Comparison of ENCODE assay signal across 8 cellular contexts in genomic region chr3:28606283-28606682, GRCh38.
"Had no signal": no experiment of that assay in that cellular context is flagged by ENCODE, and none has a peak within 500 bp of the region (broad histone marks: within the 10 kb centered on the region; RNA-seq: fewer than 3 reads in every experiment).

No MANE protein-coding gene starts in this region.

- H3K4me3 ChIP-seq: GM23248 had no signal

- H3K27ac Mint-ChIP-seq: IgD-negative memory B cell had no signal

- DNase-seq: GM23248, H7, HCEC 1CT, KBM-7 had no signal

- H3K36me3 Mint-ChIP-seq: IgD-negative memory B cell had no signal

- ATAC-seq: HepG2 had no signal

- H3K4me2 ChIP-seq: KMS-11 had no signal

- H3K27ac ChIP-seq: GM23248, HL-60, KMS-11 had no signal

- FAIRE-seq: HepG2 had no signal

- H3K4me3 Mint-ChIP-seq: IgD-negative memory B cell had no signal

- H3K27me3 Mint-ChIP-seq: IgD-negative memory B cell had no signal

- H3K9ac ChIP-seq: GM23248, KMS-11 had no signal

- H2AFZ ChIP-seq: GM23248 had no signal
